8 cellular contexts compared by ENCODE assay signal in the genomic region with DNA sequence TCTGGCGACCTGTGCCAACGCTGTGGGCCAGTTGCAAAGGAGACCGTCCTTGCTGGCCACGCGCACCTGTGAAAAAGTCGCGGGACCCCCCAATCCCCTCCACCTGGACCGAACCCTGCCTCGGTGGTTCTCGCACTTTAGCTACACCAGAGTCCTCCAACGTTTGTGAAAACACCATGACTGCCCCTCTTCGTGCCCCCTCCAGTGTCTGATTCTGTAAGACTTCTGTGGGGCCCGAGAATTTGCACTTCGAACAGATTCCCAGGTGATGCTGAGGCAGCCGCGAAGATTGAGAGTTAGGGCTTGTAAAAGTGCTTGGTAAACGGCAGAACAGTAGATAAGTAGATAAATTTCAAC.
DNase-seq lines count a peak whose midpoint lies in the region; ATAC-seq and TF ChIP-seq lines count a peak whose summit lies in the region.

No MANE protein-coding gene starts in this region.

- peaks cover 41% of the 10 kb centered on the region for H3K27me3 Mint-ChIP-seq in CD4-positive, CD25-positive, alpha-beta regulatory T cell
- no peaks in the 10 kb centered on the region for H3K27me3 Mint-ChIP-seq in osteocyte (ENCODE audit: unreplicated experiment)
- H3K27me3 Mint-ChIP-seq in stimulated activated memory B cell treated with anti-CD40 and anti-IgM and Interleukin-4, amounts not matched to agents 10 μg/mL and 1 μg/mL and 100 μg/mL, for 72 hours, result peaks cover 27% of the 10 kb centered on the region

- H3K27ac Mint-ChIP-seq in CD4-positive, CD25-positive, alpha-beta regulatory T cell, result no peak overlapping the region
- H3K27ac Mint-ChIP-seq in osteocyte (ENCODE audit: unreplicated experiment), result peak overlapping the region; percentile 35
- H3K27ac Mint-ChIP-seq in stimulated activated memory B cell treated with anti-CD40 and anti-IgM and Interleukin-4, amounts not matched to agents 10 μg/mL and 1 μg/mL and 100 μg/mL, for 72 hours, result no peak overlapping the region

- peak overlapping the region; percentile 96 for H3K4me2 ChIP-seq in fibroblast of lung (ENCODE audit: extremely low read depth, insufficient read depth, low read length)

- no peaks in the 10 kb centered on the region for H3K36me3 ChIP-seq in CD4-positive, CD25-positive, alpha-beta regulatory T cell (ENCODE audit: control insufficient read depth, insufficient read depth, low read length)
- H3K36me3 ChIP-seq in SJCRH30, result no peaks in the 10 kb centered on the region
- no peaks in the 10 kb centered on the region for H3K36me3 ChIP-seq in fibroblast of lung (ENCODE audit: control insufficient read depth, insufficient read depth, low read length)

- H3K27me3 ChIP-seq in CD4-positive, CD25-positive, alpha-beta regulatory T cell (ENCODE audit: control insufficient read depth, insufficient read depth, low read length), result no peaks in the 10 kb centered on the region
- H3K27me3 ChIP-seq in SJCRH30, result no peaks in the 10 kb centered on the region
- H3K27me3 ChIP-seq in fibroblast of lung (ENCODE audit: control insufficient read depth, insufficient read depth, low read length), result no peaks in the 10 kb centered on the region

- H3K9ac ChIP-seq in fibroblast of lung (ENCODE audit: insufficient read depth, low read length), result no peak overlapping the region

- no peak overlapping the region for H3K4me3 ChIP-seq in CD4-positive, CD25-positive, alpha-beta regulatory T cell (ENCODE audit: low read depth, low read length)
- H3K4me3 ChIP-seq in SJCRH30 (peak overlapping the region; percentile 82), fibroblast of lung (replicated peaks in 1 of 4; ENCODE audit: control extremely low read depth in 1 of 4, insufficient read depth in 1 of 4, low read depth in 3 of 4, low read length in 4 of 4) (peak overlapping the region in 2 of 4 experiments; percentile 27 to 93)

- peaks cover 0 to 30% (median 8%) of the 10 kb centered on the region in 4 donors for H3K4me1 Mint-ChIP-seq in CD4-positive, CD25-positive, alpha-beta regulatory T cell
- H3K4me1 Mint-ChIP-seq in osteocyte (ENCODE audit: unreplicated experiment), result peaks cover 49% of the 10 kb centered on the region
- H3K4me1 Mint-ChIP-seq in stimulated activated memory B cell treated with anti-CD40 and anti-IgM and Interleukin-4, amounts not matched to agents 10 μg/mL and 1 μg/mL and 100 μg/mL, for 72 hours, result no peaks in the 10 kb centered on the region

- H3K36me3 Mint-ChIP-seq in CD4-positive, CD25-positive, alpha-beta regulatory T cell, result no peaks in the 10 kb centered on the region
- H3K36me3 Mint-ChIP-seq in osteocyte (ENCODE audit: unreplicated experiment), result peaks cover 5% of the 10 kb centered on the region
- H3K36me3 Mint-ChIP-seq in stimulated activated memory B cell treated with anti-CD40 and anti-IgM and Interleukin-4, amounts not matched to agents 10 μg/mL and 1 μg/mL and 100 μg/mL, for 72 hours, result no peaks in the 10 kb centered on the region

- peaks cover 20% of the 10 kb centered on the region for H3K4me1 ChIP-seq in CD4-positive, CD25-positive, alpha-beta regulatory T cell (ENCODE audit: control insufficient read depth, insufficient read depth, low read length, poor library complexity, severe bottlenecking)
- H3K4me1 ChIP-seq in SJCRH30 (peaks cover 14% of the 10 kb centered on the region), fibroblast of lung (ENCODE audit: control insufficient read depth, extremely low read depth, insufficient read depth, low read length) (no peaks in the 10 kb centered on the region)

- H3K79me2 ChIP-seq in fibroblast of lung (ENCODE audit: control insufficient read depth, insufficient read depth, low read length), result peaks cover 21% of the 10 kb centered on the region

- H2AFZ ChIP-seq in fibroblast of lung (ENCODE audit: low read length), result no peak overlapping the region

- no peak for DNase-seq in CD4-positive, CD25-positive, alpha-beta regulatory T cell
- no peak for DNase-seq in SJCRH30
- DNase-seq in fibroblast of lung (ENCODE audit: low read depth in 2 of 2), result no peak
- no peak for DNase-seq in osteocyte (ENCODE audit: extremely low spot score, unreplicated experiment)
- DNase-seq in MV-4-11 (lab: John Stamatoyannopoulos, UW), result no peak
- DNase-seq in NCI-H1694 treated with DMSO at 0.1 percent for 48 hours (lab: John Stamatoyannopoulos, UW), result no peak

- ATAC-seq in CD4-positive, CD25-positive, alpha-beta regulatory T cell (ENCODE audit: low read depth in 2 of 2), result no peak
- ATAC-seq in GM21381 (IDR thresholded peaks at IDR 0.05; ENCODE audit: unreplicated experiment), result no peak
- ATAC-seq in stimulated activated memory B cell treated with anti-CD40 and anti-IgM and Interleukin-4, amounts not matched to agents 10 μg/mL and 1 μg/mL and 100 μg/mL, for 72 hours, result no peak

- peak overlapping the region; percentile 55 to 89 (median 85) for H3K4me3 Mint-ChIP-seq in CD4-positive, CD25-positive, alpha-beta regulatory T cell
- peak overlapping the region; percentile 70 for H3K4me3 Mint-ChIP-seq in osteocyte (ENCODE audit: unreplicated experiment)
- H3K4me3 Mint-ChIP-seq in stimulated activated memory B cell treated with anti-CD40 and anti-IgM and Interleukin-4, amounts not matched to agents 10 μg/mL and 1 μg/mL and 100 μg/mL, for 72 hours, result no peak overlapping the region

- no peak for TF ChIP-seq CTCF in fibroblast of lung (conservative IDR thresholded peaks at IDR 0.05 in 1 of 2, IDR thresholded peaks at IDR 0.05 in 1 of 2; ENCODE audit: low read depth in 1 of 2, low read length in 2 of 2)
- no peak for TF ChIP-seq CTCF in osteocyte (IDR thresholded peaks at IDR 0.05)

- no peaks in the 10 kb centered on the region for H3K9me3 Mint-ChIP-seq in CD4-positive, CD25-positive, alpha-beta regulatory T cell
- H3K9me3 Mint-ChIP-seq in osteocyte (ENCODE audit: unreplicated experiment), result no peaks in the 10 kb centered on the region
- H3K9me3 Mint-ChIP-seq in stimulated activated memory B cell treated with anti-CD40 and anti-IgM and Interleukin-4, amounts not matched to agents 10 μg/mL and 1 μg/mL and 100 μg/mL, for 72 hours, result no peaks in the 10 kb centered on the region

- H3K9me3 ChIP-seq in CD4-positive, CD25-positive, alpha-beta regulatory T cell (ENCODE audit: control insufficient read depth in 2 of 2, low read length in 2 of 2), result no peaks in the 10 kb centered on the region
- no peaks in the 10 kb centered on the region for H3K9me3 ChIP-seq in SJCRH30 (replicated peaks)
- no peaks in the 10 kb centered on the region for H3K9me3 ChIP-seq in fibroblast of lung (ENCODE audit: control insufficient read depth, insufficient read depth, low read depth, low read length)

- H3K27ac ChIP-seq in CD4-positive, CD25-positive, alpha-beta regulatory T cell (ENCODE audit: insufficient read depth, low read length, poor library complexity, severe bottlenecking), result no peak overlapping the region
- H3K27ac ChIP-seq in SJCRH30 (no peak overlapping the region), fibroblast of lung (ENCODE audit: insufficient read depth, low read length) (no peak overlapping the region)

- no peaks in the 10 kb centered on the region for H4K20me1 ChIP-seq in fibroblast of lung (ENCODE audit: control insufficient read depth, extremely low read depth, insufficient read depth, low read length)
